19 cellular contexts compared by ENCODE assay signal in genomic region chr15:83435202-83435601, GRCh38. TPM values are rescaled to one million over a fixed set of nuclear protein-coding genes. Genes with fewer than 3 reads are reported as not detected.
"Had no signal": no experiment of that assay in that cellular context is flagged by ENCODE, and none has a peak within 500 bp of the region (broad histone marks: within the 10 kb centered on the region; RNA-seq: fewer than 3 reads in every experiment).

No MANE protein-coding gene starts in this region.

- H3K9me3 Mint-ChIP-seq: activated CD8-positive, alpha-beta T cell treated with anti-CD3 and anti-CD28 coated beads for 36 hours; activated naive CD8-positive, alpha-beta T cell treated with anti-CD3 and anti-CD28 coated beads for 36 hours; activated T-cell treated with anti-CD3 and anti-CD28 coated beads, Interleukin-2, amount 50 U/mL, for 72 hours; mesothelial cell of epicardium had no signal

- H3K36me3 ChIP-seq: breast epithelium, gastrocnemius medialis, heart right ventricle, lower lobe of right lung, ovary, stomach, thoracic aorta had no signal

- H3K4me1 ChIP-seq: breast epithelium, gastrocnemius medialis, heart right ventricle, lower lobe of right lung, stomach had no signal

- H3K4me3 ChIP-seq: breast epithelium, gastrocnemius medialis, heart right ventricle, lower lobe of right lung, ovary, stomach, thoracic aorta had no signal

- H3K9me3 ChIP-seq: breast epithelium, gastrocnemius medialis, heart right ventricle, lower lobe of right lung, ovary, stomach, thoracic aorta had no signal

- H3K27ac ChIP-seq: breast epithelium, epithelial cell of prostate, gastrocnemius medialis, heart right ventricle, lower lobe of right lung, ovary, stomach, thoracic aorta had no signal

- H3K27ac Mint-ChIP-seq: activated CD8-positive, alpha-beta T cell treated with anti-CD3 and anti-CD28 coated beads for 36 hours; activated naive CD8-positive, alpha-beta T cell treated with anti-CD3 and anti-CD28 coated beads for 36 hours; activated T-cell treated with anti-CD3 and anti-CD28 coated beads, Interleukin-2, amount 50 U/mL, for 72 hours; mesothelial cell of epicardium; T-helper 17 cell had no signal

- DNase-seq: activated CD4-positive, alpha-beta T cell treated with anti-CD3 and anti-CD28 coated beads for 4 hours; activated CD8-positive, alpha-beta memory T cell treated with anti-CD3 and anti-CD28 coated beads, Interleukin-2, amount 50 U/mL, for 4 hours; activated CD8-positive, alpha-beta T cell treated with anti-CD3 and anti-CD28 coated beads for 36 hours; activated gamma-delta T cell; activated naive CD8-positive, alpha-beta T cell treated with anti-CD3 and anti-CD28 coated beads for 36 hours; activated T-cell treated with anti-CD3 and anti-CD28 coated beads, Interleukin-2, amount 50 U/mL, for 72 hours; gastrocnemius medialis; heart right ventricle; left cardiac atrium; lower lobe of right lung; ovary; stimulated activated CD4-positive, alpha-beta T cell treated with anti-CD3 and anti-CD28 coated beads, Interleukin-12 subunit alpha, Interleukin-12 subunit beta, amount 100 ng/mL, for 4 hours; stimulated activated CD4-positive, alpha-beta T cell treated with anti-CD3 and anti-CD28 coated beads, Interleukin-2, amount 100 ng/mL, for 24 hours; stomach; T-helper 17 cell had no signal

- H3K4me3 Mint-ChIP-seq: activated CD8-positive, alpha-beta T cell treated with anti-CD3 and anti-CD28 coated beads for 36 hours; activated naive CD8-positive, alpha-beta T cell treated with anti-CD3 and anti-CD28 coated beads for 36 hours; activated T-cell treated with anti-CD3 and anti-CD28 coated beads, Interleukin-2, amount 50 U/mL, for 72 hours; mesothelial cell of epicardium; T-helper 17 cell had no signal

- H3K36me3 Mint-ChIP-seq: activated naive CD8-positive, alpha-beta T cell treated with anti-CD3 and anti-CD28 coated beads for 36 hours; mesothelial cell of epicardium had no signal

- ATAC-seq: activated CD8-positive, alpha-beta T cell treated with anti-CD3 and anti-CD28 coated beads for 36 hours; activated T-cell treated with anti-CD3 and anti-CD28 coated beads, Interleukin-2, amount 50 U/mL, for 72 hours; gastrocnemius medialis; heart right ventricle; lower lobe of right lung; T-helper 17 cell had no signal

- H3K27me3 ChIP-seq: breast epithelium, ovary had no signal

RNA-seq across cellular contexts. Expression of gene SH3GL3, which starts 11.9 kb away (rescaled TPM):
- total RNA-seq: activated CD8-positive, alpha-beta T cell treated with anti-CD3 and anti-CD28 coated beads for 36 hours; activated naive CD8-positive, alpha-beta T cell treated with anti-CD3 and anti-CD28 coated beads for 36 hours; breast epithelium; gastrocnemius medialis had no signal
- polyA plus RNA-seq: heart right ventricle had no signal
